ENCODE assay signal across 8 cellular contexts in the genomic region with DNA sequence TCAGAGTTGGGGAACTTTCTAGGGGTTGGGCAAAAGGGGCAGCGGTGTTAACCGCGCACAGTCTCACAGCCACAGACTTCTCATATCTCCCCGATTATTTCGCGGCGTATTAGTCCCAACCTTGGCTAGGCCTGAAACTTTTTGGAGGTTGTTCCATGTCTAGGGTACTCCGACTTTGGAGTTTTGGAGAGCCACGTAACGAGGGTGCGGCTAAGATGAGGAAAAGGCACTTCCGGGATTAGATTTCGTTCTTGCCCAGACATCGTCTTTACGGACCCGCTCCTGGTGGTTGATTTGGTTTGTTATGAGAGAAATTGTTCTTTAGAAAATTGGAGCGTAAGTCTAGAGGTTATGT. TPM values are rescaled to one million over a fixed set of nuclear protein-coding genes. Genes with fewer than 3 reads are reported as not detected.
DNase-seq lines count a peak whose midpoint lies in the region; ATAC-seq, FAIRE-seq and TF ChIP-seq lines count a peak whose summit lies in the region.

No MANE protein-coding gene starts in this region.

- H3K4me2 ChIP-seq in K562 (ENCODE audit: insufficient read depth, low read length) (peak overlapping the region; percentile 87), HepG2 (ENCODE audit: low read depth, low read length) (peak overlapping the region; percentile 83)

- BruUV-seq in K562 (replicated peaks; lab: Mats Ljungman, UMichigan) (TSS peak; percentile 56), HepG2 (replicated peaks; lab: Mats Ljungman, UMichigan) (no TSS peak)

- POLR2A ChIA-PET in K562 (lab: Yijun Ruan, JAX) = interaction anchor here (1.0 to 1.6 kb wide), 3 partner anchors 10 to 202 kb away, joined by 3 to 4 read pairs (median 3); partner anchors contain the start of gene CYP46A1
- POLR2A ChIA-PET in HepG2 (lab: Yijun Ruan, JAX) = interaction anchor here (1.0 to 1.2 kb wide), 5 partner anchors 74 to 489 kb away, joined by 3 to 8 read pairs (median 4); partner anchors contain the start of genes CCDC85C and CYP46A1

- in situ Hi-C loops in K562 (cut with MboI) = no loop called here
- in situ Hi-C loops in HepG2 (cut with HindIII; ENCODE audit: extremely low pct_ligation_motif_present, low pct_unique_long_range_greater_than_20kb) = no loop called here

- no peak for FAIRE-seq in K562 (lab: Jason Lieb, UNC)
- no peak for FAIRE-seq in HepG2 (lab: Jason Lieb, UNC)

- ATAC-seq in K562 = no peak
- no peak for ATAC-seq in HepG2
- no peak for ATAC-seq in sciatic nerve

- H3K9ac ChIP-seq in K562 (ENCODE audit: insufficient read depth in 1 of 2, low read depth in 2 of 2, low read length in 2 of 2) (peak overlapping the region; percentile 77 to 99), HepG2 (ENCODE audit: insufficient read depth, low read depth, low read length) (peak overlapping the region; percentile 93)

- peaks cover 32% of the 10 kb centered on the region for H4K20me1 ChIP-seq in K562 (replicated peaks; ENCODE audit: control insufficient read depth, insufficient read depth, low read length)
- H4K20me1 ChIP-seq in HepG2 (ENCODE audit: insufficient read depth, low read length) = peaks cover 54% of the 10 kb centered on the region

- intact Hi-C loops in K562 (cut with micrococcal nuclease) = no loop called here
- intact Hi-C loops in HepG2 (cut with micrococcal nuclease; ENCODE audit: unreplicated experiment) = no loop called here
- intact Hi-C loops in thyroid gland (cut with DNase I) = no loop called here
- intact Hi-C loops in sciatic nerve (cut with DNase I) = no loop called here

- H3K27ac ChIP-seq in K562 (ENCODE audit: extremely low read depth, low read depth, low read length) (peak overlapping the region; percentile 87), HepG2 (ENCODE audit: extremely low read length, insufficient read depth, low read length) (peak overlapping the region; percentile 90), thyroid gland (peak overlapping the region; percentile 66 to 85 (median 79))

- H3K36me3 ChIP-seq in K562 (ENCODE audit: control insufficient read depth, insufficient read depth, low read length) (no peaks in the 10 kb centered on the region), HepG2 (replicated peaks in 1 of 2; ENCODE audit: control insufficient read depth in 1 of 2, insufficient read depth in 2 of 2, low read length in 2 of 2) (no peaks in the 10 kb centered on the region; a peak in 1 of 5 replicates), thyroid gland (no peaks in the 10 kb centered on the region)

- H3K27me3 ChIP-seq in K562 (ENCODE audit: control insufficient read depth in 2 of 2, insufficient read depth in 2 of 2, low read length in 2 of 2) (no peaks in the 10 kb centered on the region), HepG2 (ENCODE audit: control insufficient read depth in 1 of 2, insufficient read depth in 2 of 2, low read length in 2 of 2) (no peaks in the 10 kb centered on the region; a peak in 1 of 5 replicates), thyroid gland (no peaks in the 10 kb centered on the region)

- H3K79me2 ChIP-seq in K562 (ENCODE audit: control insufficient read depth, insufficient read depth, low read length) = peaks cover 91% of the 10 kb centered on the region
- H3K79me2 ChIP-seq in HepG2 (ENCODE audit: insufficient read depth, low read length) = peaks cover 89% of the 10 kb centered on the region

- no peak for TF ChIP-seq EP300 in K562 (IDR thresholded peaks at IDR 0.05; ENCODE audit: low read length)
- no peak for TF ChIP-seq EP300 in HepG2 (IDR thresholded peaks at IDR 0.05; ENCODE audit: low read depth in 2 of 2, low read length in 2 of 2)
- no peak for TF ChIP-seq EP300 in HepG2 (CRISPR knock-in tag; IDR thresholded peaks at IDR 0.05; ENCODE audit: borderline replicate concordance)

- H3K4me1 ChIP-seq in K562 (replicated peaks in 1 of 2; ENCODE audit: control insufficient read depth in 2 of 2, insufficient read depth in 2 of 2, low read length in 2 of 2) (peaks cover 8 to 24% of the 10 kb centered on the region in 2 experiments; a peak in 4 of 5 replicates), HepG2 (ENCODE audit: insufficient read depth, low read length) (peaks cover 52% of the 10 kb centered on the region), thyroid gland (peaks cover 27 to 35% of the 10 kb centered on the region in 2 donors)

- peak; percentile 62 for DNase-seq in NCI-H2227 (lab: John Stamatoyannopoulos, UW; ENCODE audit: unreplicated experiment)
- DNase-seq in NCI-H2227 treated with DMSO at 0.1 percent for 48 hours (lab: John Stamatoyannopoulos, UW) = no peak
- peak; percentile 49 for DNase-seq in NB4 (ENCODE audit: low read depth)
- DNase-seq in K562 (ENCODE audit: extremely low read depth in 1 of 4, low spot score in 3 of 4) = peak in 3 of 4 experiments; percentile 12 to 39 (median 15)
- DNase-seq in HepG2 (ENCODE audit: low spot score) = no peak
- DNase-seq in thyroid gland = peak in 1 of 2 donors; percentile 12
- no peak for DNase-seq in OCI-M2 (lab: John Stamatoyannopoulos, UW; ENCODE audit: unreplicated experiment)
- no peak for DNase-seq in sciatic nerve (ENCODE audit: low spot score)

- H3K9me3 ChIP-seq in K562 (replicated peaks; ENCODE audit: control insufficient read depth, insufficient read depth, low read depth, low read length) = no peaks in the 10 kb centered on the region
- no peaks in the 10 kb centered on the region for H3K9me3 ChIP-seq in HepG2 (ENCODE audit: low read length)
- H3K9me3 ChIP-seq in thyroid gland = no peaks in the 10 kb centered on the region

- H3K4me3 ChIP-seq in NB4 (ENCODE audit: low read depth, low read length) (peak overlapping the region; percentile 95), K562 (peak overlapping the region; percentile 91), HepG2 (replicated peaks in 1 of 3; ENCODE audit: insufficient read depth in 1 of 3, low read depth in 2 of 3, low read length in 3 of 3) (peak overlapping the region; percentile 89 to 97 (median 93)), thyroid gland (replicated peaks in 1 of 3) (peak overlapping the region; percentile 90 to 98 (median 97))

- 1% methylated on average over 11 of the region's 17 CpGs for WGBS in K562 (ENCODE audit: insufficient coverage, low coverage, missing lambda C conversion rate)
- 1% methylated on average over 9 of the region's 17 CpGs for WGBS in HepG2 (ENCODE audit: low lambda C conversion rate)
- WGBS in thyroid gland, 2 donors = 0 to 1% methylated on average over 16 to 17 of the region's 17 CpGs

- H2AFZ ChIP-seq in K562 (ENCODE audit: low read depth, low read length) (no peak overlapping the region; the same call in 1 of the 2 replicates), HepG2 (ENCODE audit: low read length) (no peak overlapping the region)

- no peaks in the 10 kb centered on the region for H3K9me1 ChIP-seq in K562 (ENCODE audit: control insufficient read depth, insufficient read depth, low read length)

- CTCF ChIA-PET in K562 (lab: Yijun Ruan, JAX; ENCODE audit: low intra/inter-chr PET ratio) (no interaction called here), HepG2 (lab: Yijun Ruan, JAX; ENCODE audit: low intra/inter-chr PET ratio, low total read pairs) (no interaction called here)

- TF ChIP-seq RAD21 in K562 (CRISPR knock-in tag; conservative IDR thresholded peaks at IDR 0.05 in 1 of 2, IDR thresholded peaks at IDR 0.05 in 1 of 2) = no peak
- no peak for TF ChIP-seq RAD21 in HepG2 (CRISPR knock-in tag; IDR thresholded peaks at IDR 0.05)

- TF ChIP-seq CTCF in NB4 (IDR thresholded peaks at IDR 0.05; ENCODE audit: low read depth, low read length) (no peak), K562 (IDR thresholded peaks at IDR 0.05 in 2 of 3, conservative IDR thresholded peaks at IDR 0.05 in 1 of 3; ENCODE audit: insufficient read depth in 2 of 3, low read depth in 1 of 3, low read length in 3 of 3) (no peak), HepG2 (CRISPR knock-in tag; IDR thresholded peaks at IDR 0.05) (no peak), thyroid gland (IDR thresholded peaks at IDR 0.05) (no peak)

- TF ChIP-seq POLR2A in NB4 (IDR thresholded peaks at IDR 0.05; ENCODE audit: extremely low read depth, insufficient read length) (no peak), K562 (conservative IDR thresholded peaks at IDR 0.05) (no peak), HepG2 (IDR thresholded peaks at IDR 0.05; ENCODE audit: insufficient read depth in 1 of 2, low read depth in 2 of 2, low read length in 2 of 2) (no peak), thyroid gland (IDR thresholded peaks at IDR 0.05) (no peak)

RNA-seq across cellular contexts. Expression of gene CCNK, which starts 0.5 kb away (rescaled TPM):
- total RNA-seq in K562 (2011; cell fraction: chromatin; rRNA removed; ENCODE audit: low replicate concordance) = 51.2 and 83.1 TPM in 2 replicates
- 21.5 and 32.9 TPM in 2 replicates for total RNA-seq in K562 (2011; cell fraction: nucleolus; rRNA removed)
- total RNA-seq in K562 (2011; cell fraction: nucleoplasm; rRNA removed) = 39.8 TPM in 2 replicates
- total RNA-seq in K562 (2014; rRNA removed) (15.9 and 20.2 TPM in 2 replicates), K562 (2014; rRNA removed; fragmentation: Illumina TruSeq; extraction: Trizol) (9.3 and 10.6 TPM in 2 replicates), K562 (2015; rRNA removed; fragmentation: Illumina TruSeq; extraction: Trizol) (10.1 and 12.9 TPM in 2 replicates), K562 (2021) (54.8 and 63.6 TPM in 2 replicates), HepG2 (2016; rRNA removed; fragmentation: Illumina TruSeq; extraction: Trizol) (9.7 and 16.5 TPM in 2 replicates), thyroid gland (10 to 100 TPM; 14.4 to 36.9 (median 24.4) TPM), sciatic nerve (43.2 TPM)
- polyA plus RNA-seq in K562 (2011; rRNA removed) (6.6 and 9.0 TPM in 2 replicates), K562 (2014; fragmentation: Illumina TruSeq; extraction: Trizol) (74.6 and 84.2 TPM in 2 replicates), K562 (2014; fragmentation: Nextera tagmentation; extraction: Ambion mirVana) (10 to 100 TPM in 1 of 2 experiments, 1 to 10 TPM in 1; 5.8 to 16.4 TPM), K562 (2014; rRNA removed) (12.5 and 16.9 TPM in 2 replicates), HepG2 (2011; rRNA removed) (4.9 and 14.0 TPM in 2 replicates)
- polyA plus RNA-seq in K562 (2011; cell fraction: cytosol; rRNA removed) = 6.1 and 11.8 TPM in 2 replicates
- 13.8 and 18.3 TPM in 2 replicates for polyA plus RNA-seq in K562 (2011; cell fraction: nucleus; rRNA removed)
- polyA plus RNA-seq in K562 (2012) = 38.8 and 55.9 TPM in 2 replicates
- polyA minus RNA-seq in K562 (2011; rRNA and poly(A)+ RNA removed) = 37.8 and 42.2 TPM in 2 replicates
- polyA minus RNA-seq in K562 (2011; cell fraction: cytosol; rRNA and poly(A)+ RNA removed) = 22.9 and 44.6 TPM in 2 replicates
- polyA minus RNA-seq in K562 (2011; cell fraction: nucleus; rRNA and poly(A)+ RNA removed) = 16.3 and 31.9 TPM in 2 replicates
- 5.1 and 6.8 TPM in 2 replicates for total RNA-seq in HepG2 (2016; cell fraction: cytosol; rRNA removed; fragmentation: Illumina TruSeq; extraction: Trizol; ENCODE audit: low read depth)
- total RNA-seq in HepG2 (2016; cell fraction: insoluble cytoplasmic fraction; rRNA removed; fragmentation: Illumina TruSeq; extraction: Trizol) = 10.3 and 17.3 TPM in 2 replicates
- 17.8 and 18.8 TPM in 2 replicates for total RNA-seq in HepG2 (2016; cell fraction: membrane; rRNA removed; fragmentation: Illumina TruSeq; extraction: Trizol)
- 27.1 and 31.3 TPM in 2 replicates for total RNA-seq in HepG2 (2016; cell fraction: nucleus; rRNA removed; fragmentation: Illumina TruSeq; extraction: Trizol)
- 4.0 and 5.4 TPM in 2 replicates for polyA plus RNA-seq in HepG2 (2011; cell fraction: cytosol; rRNA removed)
- polyA plus RNA-seq in HepG2 (2011; cell fraction: nucleus; rRNA removed) = 10.8 and 10.9 TPM in 2 replicates
- 25.5 and 37.8 TPM in 2 replicates for polyA plus RNA-seq in HepG2 (2012)
- 13.3 and 14.2 TPM in 2 replicates for polyA plus RNA-seq in HepG2 (2016; cell fraction: cytosol; fragmentation: Illumina TruSeq; extraction: Trizol; ENCODE audit: low read depth)
- polyA plus RNA-seq in HepG2 (2016; cell fraction: insoluble cytoplasmic fraction; fragmentation: Illumina TruSeq; extraction: Trizol; ENCODE audit: low read depth) = 30.0 and 42.2 TPM in 2 replicates
- 26.4 and 33.9 TPM in 2 replicates for polyA plus RNA-seq in HepG2 (2016; cell fraction: membrane; fragmentation: Illumina TruSeq; extraction: Trizol; ENCODE audit: low read depth)
- polyA plus RNA-seq in HepG2 (2016; cell fraction: nucleus; fragmentation: Illumina TruSeq; extraction: Trizol; ENCODE audit: insufficient read depth, low read depth) = 35.3 and 41.4 TPM in 2 replicates
- polyA minus RNA-seq in HepG2 (2011; rRNA and poly(A)+ RNA removed; ENCODE audit: low replicate concordance) = 10.0 and 16.9 TPM in 2 replicates
- 15.8 and 19.7 TPM in 2 replicates for polyA minus RNA-seq in HepG2 (2011; cell fraction: cytosol; rRNA and poly(A)+ RNA removed)
- 40.8 and 43.4 TPM in 2 replicates for polyA minus RNA-seq in HepG2 (2011; cell fraction: nucleus; rRNA and poly(A)+ RNA removed)

RNA-seq across cellular contexts. Expression of gene SETD3, which starts 1.1 kb away (rescaled TPM):
- 14.4 and 25.8 TPM in 2 replicates for total RNA-seq in K562 (2011; cell fraction: chromatin; rRNA removed; ENCODE audit: low replicate concordance)
- total RNA-seq in K562 (2011; cell fraction: nucleolus; rRNA removed) = 7.0 and 11.2 TPM in 2 replicates
- 14.6 and 22.7 TPM in 2 replicates for total RNA-seq in K562 (2011; cell fraction: nucleoplasm; rRNA removed)
- total RNA-seq in K562 (2014; rRNA removed) (24.4 and 26.5 TPM in 2 replicates), K562 (2014; rRNA removed; fragmentation: Illumina TruSeq; extraction: Trizol) (35.2 and 43.2 TPM in 2 replicates), K562 (2015; rRNA removed; fragmentation: Illumina TruSeq; extraction: Trizol) (33.5 and 35.9 TPM in 2 replicates), K562 (2021) (32.4 and 36.6 TPM in 2 replicates), HepG2 (2016; rRNA removed; fragmentation: Illumina TruSeq; extraction: Trizol) (67.1 and 71.2 TPM in 2 replicates), thyroid gland (100 to 1,000 TPM; 119 to 141 (median 130) TPM), sciatic nerve (86.0 TPM)
- polyA plus RNA-seq in K562 (2011; rRNA removed) (21.2 and 24.6 TPM in 2 replicates), K562 (2014; fragmentation: Illumina TruSeq; extraction: Trizol) (29.2 and 33.5 TPM in 2 replicates), K562 (2014; fragmentation: Nextera tagmentation; extraction: Ambion mirVana) (10 to 100 TPM in 1 of 2 experiments, 1 to 10 TPM in 1; 8.5 to 11.5 TPM), K562 (2014; rRNA removed) (23.7 and 24.1 TPM in 2 replicates), HepG2 (2011; rRNA removed) (26.6 and 30.3 TPM in 2 replicates)
- 14.1 and 17.8 TPM in 2 replicates for polyA plus RNA-seq in K562 (2011; cell fraction: cytosol; rRNA removed)
- 15.3 and 18.5 TPM in 2 replicates for polyA plus RNA-seq in K562 (2011; cell fraction: nucleus; rRNA removed)
- 21.7 and 21.9 TPM in 2 replicates for polyA plus RNA-seq in K562 (2012)
- polyA minus RNA-seq in K562 (2011; rRNA and poly(A)+ RNA removed) = 33.3 and 39.5 TPM in 2 replicates
- polyA minus RNA-seq in K562 (2011; cell fraction: cytosol; rRNA and poly(A)+ RNA removed) = 26.9 and 27.8 TPM in 2 replicates
- polyA minus RNA-seq in K562 (2011; cell fraction: nucleus; rRNA and poly(A)+ RNA removed) = 10.8 and 21.7 TPM in 2 replicates
- 486 and 562 TPM in 2 replicates for total RNA-seq in HepG2 (2016; cell fraction: cytosol; rRNA removed; fragmentation: Illumina TruSeq; extraction: Trizol; ENCODE audit: low read depth)
- 65.7 and 69.4 TPM in 2 replicates for total RNA-seq in HepG2 (2016; cell fraction: insoluble cytoplasmic fraction; rRNA removed; fragmentation: Illumina TruSeq; extraction: Trizol)
- 174 and 189 TPM in 2 replicates for total RNA-seq in HepG2 (2016; cell fraction: membrane; rRNA removed; fragmentation: Illumina TruSeq; extraction: Trizol)
- 32.6 and 38.0 TPM in 2 replicates for total RNA-seq in HepG2 (2016; cell fraction: nucleus; rRNA removed; fragmentation: Illumina TruSeq; extraction: Trizol)
- polyA plus RNA-seq in HepG2 (2011; cell fraction: cytosol; rRNA removed) = 17.9 and 21.3 TPM in 2 replicates
- 9.0 and 9.6 TPM in 2 replicates for polyA plus RNA-seq in HepG2 (2011; cell fraction: nucleus; rRNA removed)
- polyA plus RNA-seq in HepG2 (2012) = 30.1 and 35.9 TPM in 2 replicates
- polyA plus RNA-seq in HepG2 (2016; cell fraction: cytosol; fragmentation: Illumina TruSeq; extraction: Trizol; ENCODE audit: low read depth) = 31.4 and 32.0 TPM in 2 replicates
- 60.4 and 64.7 TPM in 2 replicates for polyA plus RNA-seq in HepG2 (2016; cell fraction: insoluble cytoplasmic fraction; fragmentation: Illumina TruSeq; extraction: Trizol; ENCODE audit: low read depth)
- polyA plus RNA-seq in HepG2 (2016; cell fraction: membrane; fragmentation: Illumina TruSeq; extraction: Trizol; ENCODE audit: low read depth) = 47.6 and 54.1 TPM in 2 replicates
- polyA plus RNA-seq in HepG2 (2016; cell fraction: nucleus; fragmentation: Illumina TruSeq; extraction: Trizol; ENCODE audit: insufficient read depth, low read depth) = 32.3 and 34.4 TPM in 2 replicates
- polyA minus RNA-seq in HepG2 (2011; rRNA and poly(A)+ RNA removed; ENCODE audit: low replicate concordance) = 45.8 and 74.7 TPM in 2 replicates
- polyA minus RNA-seq in HepG2 (2011; cell fraction: cytosol; rRNA and poly(A)+ RNA removed) = 54.3 and 55.8 TPM in 2 replicates
- polyA minus RNA-seq in HepG2 (2011; cell fraction: nucleus; rRNA and poly(A)+ RNA removed) = 34.1 and 34.2 TPM in 2 replicates

Comparison
In these comparisons a context has a peak if more than half of its experiments do, and no peak if none do; other contexts are left out.
1. DNase-seq: peak in NCI-H2227 (single experiment), NB4 (single experiment) and K562 (3 of 4); none in NCI-H2227 treated with DMSO at 0.1 percent for 48 hours (single experiment), HepG2 (single experiment), OCI-M2 (single experiment) and sciatic nerve (single experiment).
2. Peak in every context shown above with its lines, with median percentiles within 50 percentile points of each other: H3K4me3 ChIP-seq and H3K27ac ChIP-seq.